Comparison of ENCODE assay signal across 1 cellular context in genomic region chr12:88375960-88376305, GRCh38.
TF ChIP-seq lines count a peak whose summit lies in the region.

No MANE protein-coding gene starts in this region.

TF ChIP-seq in GM12878, 131 proteins besides CTCF, POLR2A, EP300 and RAD21 (continued from another document):
- no peak for TF ChIP-seq NKRF (conservative IDR thresholded peaks at IDR 0.05)
TF ChIP-seq in GM12878: peak in this region for 0.
